In genomic region chr9:23598994-23599393, GRCh38 we compare ENCODE assay signal across 29 cellular contexts.
A peak's percentile ranks its signal among the peaks of the same experiment; 100 is the strongest.
DNase-seq lines count a peak whose midpoint lies in the region; FAIRE-seq and TF ChIP-seq lines count a peak whose summit lies in the region.
"Had no signal": no experiment of that assay in that cellular context is flagged by ENCODE, and none has a peak within 500 bp of the region (broad histone marks: within the 10 kb centered on the region; RNA-seq: fewer than 3 reads in every experiment).

No MANE protein-coding gene starts in this region.

- peak; percentile 11 to 83 for DNase-seq in T47D (ENCODE audit: low read depth in 1 of 2, low spot score in 1 of 2)
- no peak for DNase-seq in MCF 10A (ENCODE audit: unreplicated experiment)
- DNase-seq in keratinocyte (ENCODE audit: low read depth, low spot score), result no peak
- DNase-seq in osteoblast (ENCODE audit: insufficient read length, low spot score, missing footprints), result no peak
- no peak for DNase-seq in caudate nucleus (lab: John Stamatoyannopoulos, UW)
- no peak for DNase-seq in thyroid gland
- no peak for DNase-seq in uterus
- DNase-seq: activated CD4-positive, alpha-beta T cell treated with anti-CD3 and anti-CD28 coated beads, Interleukin-2, amount 50 U/mL, for 4 hours; activated CD4-positive, CD25-positive, alpha-beta regulatory T cell; activated naive CD4-positive, alpha-beta T cell treated with anti-CD3 and anti-CD28 coated beads, Interleukin-2, amount 10 ng/mL, durations not matched to agents 7 days and 5 days; brain microvascular endothelial cell; CD8-positive, alpha-beta memory T cell; DMS153; effector CD8-positive, alpha-beta T cell; erythroblast; foreskin melanocyte; GDM1; H9; heart right ventricle; left colon; mesendoderm; NCI-H1417 treated with DMSO at 0.1 percent for 48 hours; stimulated activated naive CD8-positive, alpha-beta T cell treated with anti-CD3 and anti-CD28 coated beads, Interleukin-15, amount 100 ng/mL, for 72 hours had no signal

- H3K9me1 ChIP-seq in keratinocyte (ENCODE audit: control insufficient read depth, extremely low read depth, insufficient read depth, low read length), result no peaks in the 10 kb centered on the region

- H4K20me1 ChIP-seq in keratinocyte (ENCODE audit: control insufficient read depth, extremely low read depth, insufficient read depth, low read length), result no peaks in the 10 kb centered on the region
- H4K20me1 ChIP-seq in osteoblast (ENCODE audit: insufficient read depth, low read length), result no peaks in the 10 kb centered on the region

- H3K9me3 Mint-ChIP-seq in MCF 10A (ENCODE audit: unreplicated experiment), result no peaks in the 10 kb centered on the region
- H3K9me3 Mint-ChIP-seq: activated naive CD4-positive, alpha-beta T cell treated with anti-CD3 and anti-CD28 coated beads, Interleukin-2, amount 10 ng/mL, durations not matched to agents 7 days and 5 days; activated T-helper 1 cell treated with anti-CD3 and anti-CD28 coated beads, Interleukin-12 subunit alpha, Interleukin-12 subunit beta, Interleukin-2, Interleukin-4 antibody, amounts not matched to agents 30 ng/mL and 10 ng/mL and 1 ng/mL, durations not matched to agents 14 hours and 24 hours and 36 hours; H9 had no signal

- peak overlapping the region; percentile 46 for H3K4me2 ChIP-seq in keratinocyte (ENCODE audit: control insufficient read depth, extremely low read depth, insufficient read depth, low read depth, low read length)
- no peak overlapping the region for H3K4me2 ChIP-seq in osteoblast (ENCODE audit: insufficient read depth, low read length)

- H3K27me3 Mint-ChIP-seq in MCF 10A (ENCODE audit: insufficient read depth, unreplicated experiment), result no peaks in the 10 kb centered on the region
- H3K27me3 Mint-ChIP-seq: activated naive CD4-positive, alpha-beta T cell treated with anti-CD3 and anti-CD28 coated beads, Interleukin-2, amount 10 ng/mL, durations not matched to agents 7 days and 5 days; B cell; CD8-positive, alpha-beta memory T cell; IgD-negative memory B cell; stimulated activated naive CD8-positive, alpha-beta T cell treated with anti-CD3 and anti-CD28 coated beads, Interleukin-15, amount 100 ng/mL, for 72 hours had no signal

- in situ Hi-C loops in T47D (cut with HindIII; ENCODE audit: low pct_unique_long_range_greater_than_20kb, low sequenced_read_pairs), result no loop called here

- POLR2A ChIA-PET in MCF 10A (lab: Yijun Ruan, JAX), result no interaction called here

- CTCF ChIA-PET in MCF 10A (lab: Yijun Ruan, JAX), result no interaction called here

- TF ChIP-seq POLR2A in thyroid gland (IDR thresholded peaks at IDR 0.05) (no peak), uterus (IDR thresholded peaks at IDR 0.05) (no peak)

- H3K79me2 ChIP-seq in keratinocyte (ENCODE audit: control insufficient read depth, insufficient read depth, low read length) (no peaks in the 10 kb centered on the region), osteoblast (ENCODE audit: insufficient read depth, low read length) (no peaks in the 10 kb centered on the region)

- H3K36me3 ChIP-seq in keratinocyte (ENCODE audit: control insufficient read depth in 2 of 2, extremely low read depth in 1 of 2, insufficient read depth in 2 of 2, low read length in 2 of 2) (no peaks in the 10 kb centered on the region), osteoblast (ENCODE audit: insufficient read depth, low read length) (no peaks in the 10 kb centered on the region), thyroid gland (no peaks in the 10 kb centered on the region), uterus (no peaks in the 10 kb centered on the region)
- H3K36me3 ChIP-seq: brain microvascular endothelial cell, heart right ventricle, SJSA1 had no signal

- no peak overlapping the region for H3K27ac Mint-ChIP-seq in MCF 10A (ENCODE audit: low read depth, unreplicated experiment)
- H3K27ac Mint-ChIP-seq: activated naive CD4-positive, alpha-beta T cell treated with anti-CD3 and anti-CD28 coated beads, Interleukin-2, amount 10 ng/mL, durations not matched to agents 7 days and 5 days; activated T-helper 1 cell treated with anti-CD3 and anti-CD28 coated beads, Interleukin-12 subunit alpha, Interleukin-12 subunit beta, Interleukin-2, Interleukin-4 antibody, amounts not matched to agents 30 ng/mL and 10 ng/mL and 1 ng/mL, durations not matched to agents 14 hours and 24 hours and 36 hours; B cell; CD8-positive, alpha-beta memory T cell; H9; IgD-negative memory B cell; stimulated activated naive CD8-positive, alpha-beta T cell treated with anti-CD3 and anti-CD28 coated beads, Interleukin-15, amount 100 ng/mL, for 72 hours had no signal

- intact Hi-C loops in MCF 10A (cut with micrococcal nuclease), result no loop called here
- intact Hi-C loops in thyroid gland (cut with DNase I), result no loop called here
- intact Hi-C loops in uterus (cut with DNase I; ENCODE audit: low total_unique reads), result no loop called here

- peak overlapping the region; percentile 100 for H3K27ac ChIP-seq in VCaP
- no peak overlapping the region for H3K27ac ChIP-seq in keratinocyte (ENCODE audit: control insufficient read depth, insufficient read depth, low read length)
- no peak overlapping the region for H3K27ac ChIP-seq in osteoblast (ENCODE audit: low read depth, low read length)
- H3K27ac ChIP-seq in caudate nucleus (ENCODE audit: low read depth, low read length), result no peak overlapping the region
- H3K27ac ChIP-seq in thyroid gland, result no peak overlapping the region
- H3K27ac ChIP-seq in uterus, result no peak overlapping the region
- H3K27ac ChIP-seq: brain microvascular endothelial cell, heart right ventricle, SJSA1 had no signal

- peak; percentile 52 for FAIRE-seq in keratinocyte (lab: Jason Lieb, UNC)
- FAIRE-seq: GM19239 had no signal

- H3K4me1 ChIP-seq in keratinocyte (ENCODE audit: control insufficient read depth, extremely low read depth, insufficient read depth, low read length), result peaks cover 14% of the 10 kb centered on the region
- no peaks in the 10 kb centered on the region for H3K4me1 ChIP-seq in osteoblast (ENCODE audit: insufficient read depth, low read length)
- no peaks in the 10 kb centered on the region for H3K4me1 ChIP-seq in thyroid gland
- H3K4me1 ChIP-seq in uterus, result no peaks in the 10 kb centered on the region
- H3K4me1 ChIP-seq: SJSA1 had no signal

- no TSS peak for BruUV-seq in MCF 10A (replicated peaks; lab: Mats Ljungman, UMichigan)

- H3K9me3 ChIP-seq in keratinocyte (ENCODE audit: control insufficient read depth, low read depth, low read length) (no peaks in the 10 kb centered on the region), osteoblast (ENCODE audit: low read depth, low read length) (peaks cover 4% of the 10 kb centered on the region), thyroid gland (no peaks in the 10 kb centered on the region), uterus (no peaks in the 10 kb centered on the region)
- H3K9me3 ChIP-seq: heart right ventricle, SJSA1 had no signal

- H2AFZ ChIP-seq in keratinocyte (ENCODE audit: control insufficient read depth, low read length), result peak overlapping the region; percentile 76
- no peak overlapping the region for H2AFZ ChIP-seq in osteoblast (ENCODE audit: low read length)

- WGBS in thyroid gland, 2 donors, result 58 to 66% methylated on average over 2 of the region's 2 CpGs

- no peak overlapping the region for H3K9ac ChIP-seq in keratinocyte (ENCODE audit: control insufficient read depth, extremely low read depth, insufficient read depth, low read length)

- no peak overlapping the region for H3K4me3 ChIP-seq in keratinocyte (ENCODE audit: control insufficient read depth in 2 of 3, extremely low read depth in 1 of 3, insufficient read depth in 2 of 3, low read depth in 1 of 3, low read length in 3 of 3)
- H3K4me3 ChIP-seq in osteoblast (ENCODE audit: insufficient read depth, low read length), result no peak overlapping the region
- H3K4me3 ChIP-seq in thyroid gland (replicated peaks in 1 of 3), result no peak overlapping the region
- H3K4me3 ChIP-seq in uterus, result no peak overlapping the region
- H3K4me3 ChIP-seq: heart right ventricle, SJSA1 had no signal

- TF ChIP-seq CTCF in MCF 10A (IDR thresholded peaks at IDR 0.05; ENCODE audit: unreplicated experiment) (no peak), VCaP (conservative IDR thresholded peaks at IDR 0.05) (no peak), keratinocyte (optimal IDR thresholded peaks at IDR 0.05 in 1 of 3, IDR thresholded peaks at IDR 0.05 in 1 of 3, conservative IDR thresholded peaks at IDR 0.05 in 1 of 3; ENCODE audit: extremely low read depth in 1 of 3, insufficient read depth in 2 of 3, low read length in 3 of 3) (no peak), osteoblast (IDR thresholded peaks at IDR 0.05; ENCODE audit: extremely low read depth, low read depth, low read length) (no peak), thyroid gland (IDR thresholded peaks at IDR 0.05) (no peak), uterus (IDR thresholded peaks at IDR 0.05) (no peak)

- dilution Hi-C loops in keratinocyte (cut with MboI; ENCODE audit: extremely low pct_ligation_motif_present, low sequenced_read_pairs), result no loop called here

- H3K4me1 Mint-ChIP-seq in MCF 10A (ENCODE audit: insufficient read depth, unreplicated experiment), result no peaks in the 10 kb centered on the region
- H3K4me1 Mint-ChIP-seq: activated naive CD4-positive, alpha-beta T cell treated with anti-CD3 and anti-CD28 coated beads, Interleukin-2, amount 10 ng/mL, durations not matched to agents 7 days and 5 days; B cell; CD8-positive, alpha-beta memory T cell; IgD-negative memory B cell; stimulated activated naive CD8-positive, alpha-beta T cell treated with anti-CD3 and anti-CD28 coated beads, Interleukin-15, amount 100 ng/mL, for 72 hours had no signal

- H3K4me3 Mint-ChIP-seq in MCF 10A (ENCODE audit: unreplicated experiment), result no peak overlapping the region
- H3K4me3 Mint-ChIP-seq: activated naive CD4-positive, alpha-beta T cell treated with anti-CD3 and anti-CD28 coated beads, Interleukin-2, amount 10 ng/mL, durations not matched to agents 7 days and 5 days; activated T-helper 1 cell treated with anti-CD3 and anti-CD28 coated beads, Interleukin-12 subunit alpha, Interleukin-12 subunit beta, Interleukin-2, Interleukin-4 antibody, amounts not matched to agents 30 ng/mL and 10 ng/mL and 1 ng/mL, durations not matched to agents 14 hours and 24 hours and 36 hours; B cell; CD8-positive, alpha-beta memory T cell; H9; IgD-negative memory B cell; stimulated activated naive CD8-positive, alpha-beta T cell treated with anti-CD3 and anti-CD28 coated beads, Interleukin-15, amount 100 ng/mL, for 72 hours had no signal

- H3K27me3 ChIP-seq in keratinocyte (ENCODE audit: control insufficient read depth, extremely low read depth, insufficient read depth, low read length), result no peaks in the 10 kb centered on the region
- no peaks in the 10 kb centered on the region for H3K27me3 ChIP-seq in osteoblast (ENCODE audit: insufficient read depth, low read length)
- no peaks in the 10 kb centered on the region for H3K27me3 ChIP-seq in thyroid gland
- H3K27me3 ChIP-seq in uterus, result no peaks in the 10 kb centered on the region
- H3K27me3 ChIP-seq: brain microvascular endothelial cell, heart right ventricle, SJSA1 had no signal

- peaks cover 2% of the 10 kb centered on the region for H3K36me3 Mint-ChIP-seq in MCF 10A (ENCODE audit: insufficient read depth, unreplicated experiment)
- H3K36me3 Mint-ChIP-seq: activated naive CD4-positive, alpha-beta T cell treated with anti-CD3 and anti-CD28 coated beads, Interleukin-2, amount 10 ng/mL, durations not matched to agents 7 days and 5 days; CD8-positive, alpha-beta memory T cell; IgD-negative memory B cell had no signal

Comparison
In these comparisons a context has a peak if more than half of its experiments do, and no peak if none do; other contexts are left out.
1. DNase-seq: peak in T47D (2 of 2); none in MCF 10A (single experiment), keratinocyte (single experiment), osteoblast (single experiment), caudate nucleus (0 of 61), thyroid gland (0 of 2) and uterus (0 of 2).